1 cellular context compared by ENCODE assay signal in genomic region chr1:198273901-198274300, GRCh38.
TF ChIP-seq lines count a peak whose summit lies in the region.

No MANE protein-coding gene starts in this region.

TF ChIP-seq in IMR-90, 13 proteins besides CTCF, POLR2A, EP300 and RAD21:
- TF ChIP-seq CHD1 (IDR thresholded peaks at IDR 0.05; ENCODE audit: low read depth, low read length) = no peak
- TF ChIP-seq NFE2L2 (IDR thresholded peaks at IDR 0.05; ENCODE audit: low read depth, low read length) = no peak
- TF ChIP-seq BHLHE40 (IDR thresholded peaks at IDR 0.05; ENCODE audit: low read depth, low read length) = no peak
- TF ChIP-seq RCOR1 (IDR thresholded peaks at IDR 0.05; ENCODE audit: insufficient replicate concordance, low read length) = no peak
- no peak for TF ChIP-seq USF2 (IDR thresholded peaks at IDR 0.05; ENCODE audit: low read depth, low read length)
- no peak for TF ChIP-seq RFX5 (IDR thresholded peaks at IDR 0.05; ENCODE audit: low read depth, low read length)
- TF ChIP-seq FOS (IDR thresholded peaks at IDR 0.05; ENCODE audit: low read depth, low read length) = no peak
- no peak for TF ChIP-seq CEBPB (IDR thresholded peaks at IDR 0.05; ENCODE audit: low read depth, low read length)
- TF ChIP-seq MAZ (IDR thresholded peaks at IDR 0.05; ENCODE audit: borderline replicate concordance, low read depth, low read length) = no peak
- no peak for TF ChIP-seq ELK1 (IDR thresholded peaks at IDR 0.05; ENCODE audit: borderline replicate concordance, low read depth, low read length)
- TF ChIP-seq SMC3 (IDR thresholded peaks at IDR 0.05; ENCODE audit: low read depth, low read length) = no peak
- no peak for TF ChIP-seq MAFK (IDR thresholded peaks at IDR 0.05; ENCODE audit: low read depth, low read length)
- no peak for TF ChIP-seq MXI1 (IDR thresholded peaks at IDR 0.05; ENCODE audit: borderline replicate concordance, low read depth, low read length)
